20 cellular contexts compared by ENCODE assay signal in genomic region chr14:95729402-95730028, GRCh38. TPM values are rescaled to one million over a fixed set of nuclear protein-coding genes. Genes with fewer than 3 reads are reported as not detected.
DNase-seq lines count a peak whose midpoint lies in the region; ATAC-seq and TF ChIP-seq lines count a peak whose summit lies in the region.
"Not testable (repeated sequence)": the region's sequence is repeated elsewhere in the genome, so short reads cannot be mapped to it uniquely, and the experiment has no call there.
"Had no signal": no experiment of that assay in that cellular context is flagged by ENCODE, and none has a peak within 500 bp of the region (broad histone marks: within the 10 kb centered on the region; RNA-seq: fewer than 3 reads in every experiment).

No MANE protein-coding gene starts in this region.

- DNase-seq in activated B cell treated with CpG ODN at 0.5 μM for 24 hours, result not testable (repeated sequence)

- intact Hi-C loops in activated B cell treated with CpG ODN at 0.5 μM for 24 hours (cut with micrococcal nuclease), result loop anchor here (1.0 to 5.0 kb wide), 2 partner anchors 45 to 117 kb away; no protein-coding TSS in a partner anchor

- peak overlapping the region; percentile 63 for H3K4me3 Mint-ChIP-seq in activated B cell treated with CpG ODN at 0.5 μM for 24 hours

- H3K36me3 Mint-ChIP-seq in activated B cell treated with CpG ODN at 0.5 μM for 24 hours (ENCODE audit: low read depth), result not testable (repeated sequence)

- peaks cover 70% of the 10 kb centered on the region for H3K4me1 Mint-ChIP-seq in activated B cell treated with CpG ODN at 0.5 μM for 24 hours

- peaks cover 26% of the 10 kb centered on the region for H3K27me3 Mint-ChIP-seq in activated B cell treated with CpG ODN at 0.5 μM for 24 hours

- CTCF ChIA-PET in activated B cell treated with CpG ODN at 0.5 μM for 24 hours (lab: Charles Lee), result interaction anchor here (0.7 kb wide), 1 partner anchor 46 kb away, joined by 3 read pairs; no protein-coding TSS in a partner anchor

- peak overlapping the region; percentile 80 for H3K27ac Mint-ChIP-seq in activated B cell treated with CpG ODN at 0.5 μM for 24 hours

- not testable (repeated sequence) for H3K9me3 Mint-ChIP-seq in activated B cell treated with CpG ODN at 0.5 μM for 24 hours

- POLR2A ChIA-PET in activated B cell treated with CpG ODN at 0.5 μM for 24 hours (lab: Charles Lee), result interaction anchor here (1.2 to 2.9 kb wide), 2 partner anchors 13 to 33 kb away, joined by 3 to 12 read pairs; no protein-coding TSS in a partner anchor

- peak; percentile 60 for ATAC-seq in GM18519 (IDR thresholded peaks at IDR 0.05; ENCODE audit: low FRiP score, unreplicated experiment)
- ATAC-seq in GM19467 (IDR thresholded peaks at IDR 0.05; ENCODE audit: unreplicated experiment), result peak; percentile 42
- ATAC-seq in GM21723 (IDR thresholded peaks at IDR 0.05; ENCODE audit: unreplicated experiment), result peak; percentile 48
- peak; percentile 69 for ATAC-seq in HG02973 (IDR thresholded peaks at IDR 0.05; ENCODE audit: unreplicated experiment)
- peak; percentile 66 for ATAC-seq in HG03442 (IDR thresholded peaks at IDR 0.05; ENCODE audit: unreplicated experiment)
- ATAC-seq in activated B cell treated with CpG ODN at 0.5 μM for 24 hours (ENCODE audit: low read depth), result peak; percentile 61

- TF ChIP-seq CTCF in GM12873 (IDR thresholded peaks at IDR 0.05; ENCODE audit: insufficient read depth, low read depth, low read length, missing control alignments), result peak; percentile 11
- not testable (repeated sequence) for TF ChIP-seq CTCF in activated B cell treated with CpG ODN at 0.5 μM for 24 hours (IDR thresholded peaks at IDR 0.05)

RNA-seq across cellular contexts. Expression of gene TCL1A, which starts 15.6 kb away (rescaled TPM):
- total RNA-seq in activated B cell treated with CpG ODN at 0.5 μM for 24 hours, result 228 and 234 TPM in 2 replicates
- total RNA-seq: activated naive CD4-positive, alpha-beta T cell treated with anti-CD3 and anti-CD28 coated beads, Interleukin-2, amount 50 U/mL, for 72 hours; cerebellum; dermis microvascular lymphatic vessel endothelial cell; esophagus squamous epithelium; foreskin keratinocyte; H4; left lobe of liver; omental fat pad; pulmonary artery endothelial cell; Right ventricle myocardium inferior; sigmoid colon; T-helper 1 cell treated with Interleukin-12 subunit alpha and Interleukin-12 subunit beta and Interleukin-4 antibody, amounts not matched to agents 30 ng/mL and 1 ng/mL, for 36 hours had no signal

RNA-seq across cellular contexts. Expression of gene TCL1B, which starts 43.3 kb away (rescaled TPM):
- total RNA-seq in activated B cell treated with CpG ODN at 0.5 μM for 24 hours, result 1.1 and 1.2 TPM in 2 replicates
- total RNA-seq: activated naive CD4-positive, alpha-beta T cell treated with anti-CD3 and anti-CD28 coated beads, Interleukin-2, amount 50 U/mL, for 72 hours; cerebellum; dermis microvascular lymphatic vessel endothelial cell; esophagus squamous epithelium; foreskin keratinocyte; H4; left lobe of liver; mucosa of gallbladder; omental fat pad; pulmonary artery endothelial cell; Right ventricle myocardium inferior; sigmoid colon; T-helper 1 cell treated with Interleukin-12 subunit alpha and Interleukin-12 subunit beta and Interleukin-4 antibody, amounts not matched to agents 30 ng/mL and 1 ng/mL, for 36 hours had no signal
